Comparison of ENCODE assay signal across 1 cellular context in genomic region chr1:214791961-214792360, GRCh38.
TF ChIP-seq lines count a peak whose summit lies in the region.

No MANE protein-coding gene starts in this region.

TF ChIP-seq in IMR-90, 13 proteins besides CTCF, POLR2A, EP300 and RAD21 (continued from another document):
- TF ChIP-seq ELK1 (IDR thresholded peaks at IDR 0.05; ENCODE audit: borderline replicate concordance, low read depth, low read length): no peak
- TF ChIP-seq CEBPB (IDR thresholded peaks at IDR 0.05; ENCODE audit: low read depth, low read length): peak; percentile 92
